Comparison of ENCODE assay signal across 1 cellular context in the genomic region with DNA sequence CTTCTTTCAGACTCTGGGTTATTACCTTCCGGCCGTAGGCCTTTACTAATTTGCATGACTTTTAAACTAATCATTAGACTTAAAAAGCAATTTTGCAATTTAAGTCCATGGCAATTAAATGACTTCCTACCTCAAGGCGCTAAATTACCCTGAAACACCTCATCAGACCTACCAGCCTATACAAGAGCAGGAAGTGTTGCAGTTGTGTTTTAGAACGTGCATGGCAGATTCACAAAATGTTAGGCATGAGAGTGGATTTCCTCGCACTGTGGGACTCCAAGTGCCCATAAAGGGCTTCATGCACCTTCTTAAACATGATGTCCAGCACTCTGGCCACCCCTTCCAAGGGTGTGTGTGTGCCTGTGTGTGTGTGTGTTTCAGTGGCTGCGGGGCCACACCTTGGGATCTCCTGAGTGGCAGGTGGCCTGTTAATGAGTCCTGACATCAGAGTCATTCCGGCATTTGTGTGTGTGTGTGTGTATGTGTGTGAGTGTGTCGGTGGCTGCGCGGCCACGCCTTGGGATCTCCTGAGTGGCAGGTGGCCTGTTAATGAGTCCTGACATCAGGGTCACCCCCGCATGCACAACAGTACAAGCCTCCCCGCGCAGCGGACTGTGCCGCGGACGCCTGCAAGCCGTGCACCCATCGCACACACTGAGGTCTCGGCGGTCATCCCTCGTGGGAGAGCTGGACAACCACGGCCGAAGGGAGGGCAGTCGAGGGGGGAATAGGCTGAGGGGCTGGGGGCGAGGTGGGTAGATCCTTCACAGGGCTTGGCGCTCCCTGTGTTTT.
TF ChIP-seq lines count a peak whose summit lies in the region.

No MANE protein-coding gene starts in this region.

TF ChIP-seq in GM23338, 12 proteins besides CTCF, POLR2A, EP300 and RAD21 (continued from another document):
- TF ChIP-seq, protein P1, sequence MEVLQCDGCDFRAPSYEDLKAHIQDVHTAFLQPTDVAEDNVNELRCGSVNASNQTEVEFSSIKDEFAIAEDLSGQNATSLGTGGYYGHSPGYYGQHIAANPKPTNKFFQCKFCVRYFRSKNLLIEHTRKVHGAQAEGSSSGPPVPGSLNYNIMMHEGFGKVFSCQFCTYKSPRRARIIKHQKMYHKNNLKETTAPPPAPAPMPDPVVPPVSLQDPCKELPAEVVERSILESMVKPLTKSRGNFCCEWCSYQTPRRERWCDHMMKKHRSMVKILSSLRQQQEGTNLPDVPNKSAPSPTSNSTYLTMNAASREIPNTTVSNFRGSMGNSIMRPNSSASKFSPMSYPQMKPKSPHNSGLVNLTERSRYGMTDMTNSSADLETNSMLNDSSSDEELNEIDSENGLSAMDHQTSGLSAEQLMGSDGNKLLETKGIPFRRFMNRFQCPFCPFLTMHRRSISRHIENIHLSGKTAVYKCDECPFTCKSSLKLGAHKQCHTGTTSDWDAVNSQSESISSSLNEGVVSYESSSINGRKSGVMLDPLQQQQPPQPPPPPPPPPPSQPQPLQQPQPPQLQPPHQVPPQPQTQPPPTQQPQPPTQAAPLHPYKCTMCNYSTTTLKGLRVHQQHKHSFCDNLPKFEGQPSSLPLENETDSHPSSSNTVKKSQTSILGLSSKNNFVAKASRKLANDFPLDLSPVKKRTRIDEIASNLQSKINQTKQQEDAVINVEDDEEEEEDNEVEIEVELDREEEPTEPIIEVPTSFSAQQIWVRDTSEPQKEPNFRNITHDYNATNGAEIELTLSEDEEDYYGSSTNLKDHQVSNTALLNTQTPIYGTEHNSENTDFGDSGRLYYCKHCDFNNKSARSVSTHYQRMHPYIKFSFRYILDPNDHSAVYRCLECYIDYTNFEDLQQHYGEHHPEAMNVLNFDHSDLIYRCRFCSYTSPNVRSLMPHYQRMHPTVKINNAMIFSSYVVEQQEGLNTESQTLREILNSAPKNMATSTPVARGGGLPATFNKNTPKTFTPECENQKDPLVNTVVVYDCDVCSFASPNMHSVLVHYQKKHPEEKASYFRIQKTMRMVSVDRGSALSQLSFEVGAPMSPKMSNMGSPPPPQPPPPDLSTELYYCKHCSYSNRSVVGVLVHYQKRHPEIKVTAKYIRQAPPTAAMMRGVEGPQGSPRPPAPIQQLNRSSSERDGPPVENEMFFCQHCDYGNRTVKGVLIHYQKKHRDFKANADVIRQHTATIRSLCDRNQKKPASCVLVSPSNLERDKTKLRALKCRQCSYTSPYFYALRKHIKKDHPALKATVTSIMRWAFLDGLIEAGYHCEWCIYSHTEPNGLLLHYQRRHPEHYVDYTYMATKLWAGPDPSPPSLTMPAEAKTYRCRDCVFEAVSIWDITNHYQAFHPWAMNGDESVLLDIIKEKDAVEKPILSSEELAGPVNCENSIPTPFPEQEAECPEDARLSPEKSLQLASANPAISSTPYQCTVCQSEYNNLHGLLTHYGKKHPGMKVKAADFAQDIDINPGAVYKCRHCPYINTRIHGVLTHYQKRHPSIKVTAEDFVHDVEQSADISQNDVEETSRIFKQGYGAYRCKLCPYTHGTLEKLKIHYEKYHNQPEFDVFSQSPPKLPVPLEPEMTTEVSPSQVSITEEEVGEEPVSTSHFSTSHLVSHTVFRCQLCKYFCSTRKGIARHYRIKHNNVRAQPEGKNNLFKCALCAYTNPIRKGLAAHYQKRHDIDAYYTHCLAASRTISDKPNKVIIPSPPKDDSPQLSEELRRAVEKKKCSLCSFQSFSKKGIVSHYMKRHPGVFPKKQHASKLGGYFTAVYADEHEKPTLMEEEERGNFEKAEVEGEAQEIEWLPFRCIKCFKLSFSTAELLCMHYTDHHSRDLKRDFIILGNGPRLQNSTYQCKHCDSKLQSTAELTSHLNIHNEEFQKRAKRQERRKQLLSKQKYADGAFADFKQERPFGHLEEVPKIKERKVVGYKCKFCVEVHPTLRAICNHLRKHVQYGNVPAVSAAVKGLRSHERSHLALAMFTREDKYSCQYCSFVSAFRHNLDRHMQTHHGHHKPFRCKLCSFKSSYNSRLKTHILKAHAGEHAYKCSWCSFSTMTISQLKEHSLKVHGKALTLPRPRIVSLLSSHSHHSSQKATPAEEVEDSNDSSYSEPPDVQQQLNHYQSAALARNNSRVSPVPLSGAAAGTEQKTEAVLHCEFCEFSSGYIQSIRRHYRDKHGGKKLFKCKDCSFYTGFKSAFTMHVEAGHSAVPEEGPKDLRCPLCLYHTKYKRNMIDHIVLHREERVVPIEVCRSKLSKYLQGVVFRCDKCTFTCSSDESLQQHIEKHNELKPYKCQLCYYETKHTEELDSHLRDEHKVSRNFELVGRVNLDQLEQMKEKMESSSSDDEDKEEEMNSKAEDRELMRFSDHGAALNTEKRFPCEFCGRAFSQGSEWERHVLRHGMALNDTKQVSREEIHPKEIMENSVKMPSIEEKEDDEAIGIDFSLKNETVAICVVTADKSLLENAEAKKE (CRISPR knock-in tag; IDR thresholded peaks at IDR 0.05) = no peak
- no peak for TF ChIP-seq EZH2phosphoT487 (IDR thresholded peaks at IDR 0.05; ENCODE audit: unreplicated experiment)
- TF ChIP-seq EZH2 (IDR thresholded peaks at IDR 0.05; ENCODE audit: low read depth, unreplicated experiment) = no peak
- TF ChIP-seq JUNB (IDR thresholded peaks at IDR 0.05; ENCODE audit: unreplicated experiment) = no peak
- no peak for TF ChIP-seq STAT1 (IDR thresholded peaks at IDR 0.05; ENCODE audit: unreplicated experiment)
- TF ChIP-seq, protein P2, sequence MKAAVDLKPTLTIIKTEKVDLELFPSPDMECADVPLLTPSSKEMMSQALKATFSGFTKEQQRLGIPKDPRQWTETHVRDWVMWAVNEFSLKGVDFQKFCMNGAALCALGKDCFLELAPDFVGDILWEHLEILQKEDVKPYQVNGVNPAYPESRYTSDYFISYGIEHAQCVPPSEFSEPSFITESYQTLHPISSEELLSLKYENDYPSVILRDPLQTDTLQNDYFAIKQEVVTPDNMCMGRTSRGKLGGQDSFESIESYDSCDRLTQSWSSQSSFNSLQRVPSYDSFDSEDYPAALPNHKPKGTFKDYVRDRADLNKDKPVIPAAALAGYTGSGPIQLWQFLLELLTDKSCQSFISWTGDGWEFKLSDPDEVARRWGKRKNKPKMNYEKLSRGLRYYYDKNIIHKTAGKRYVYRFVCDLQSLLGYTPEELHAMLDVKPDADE (IDR thresholded peaks at IDR 0.05) = no peak
- TF ChIP-seq CREB1 (CRISPR knock-in tag; IDR thresholded peaks at IDR 0.05; ENCODE audit: low read depth) = no peak
- TF ChIP-seq, protein P3, sequence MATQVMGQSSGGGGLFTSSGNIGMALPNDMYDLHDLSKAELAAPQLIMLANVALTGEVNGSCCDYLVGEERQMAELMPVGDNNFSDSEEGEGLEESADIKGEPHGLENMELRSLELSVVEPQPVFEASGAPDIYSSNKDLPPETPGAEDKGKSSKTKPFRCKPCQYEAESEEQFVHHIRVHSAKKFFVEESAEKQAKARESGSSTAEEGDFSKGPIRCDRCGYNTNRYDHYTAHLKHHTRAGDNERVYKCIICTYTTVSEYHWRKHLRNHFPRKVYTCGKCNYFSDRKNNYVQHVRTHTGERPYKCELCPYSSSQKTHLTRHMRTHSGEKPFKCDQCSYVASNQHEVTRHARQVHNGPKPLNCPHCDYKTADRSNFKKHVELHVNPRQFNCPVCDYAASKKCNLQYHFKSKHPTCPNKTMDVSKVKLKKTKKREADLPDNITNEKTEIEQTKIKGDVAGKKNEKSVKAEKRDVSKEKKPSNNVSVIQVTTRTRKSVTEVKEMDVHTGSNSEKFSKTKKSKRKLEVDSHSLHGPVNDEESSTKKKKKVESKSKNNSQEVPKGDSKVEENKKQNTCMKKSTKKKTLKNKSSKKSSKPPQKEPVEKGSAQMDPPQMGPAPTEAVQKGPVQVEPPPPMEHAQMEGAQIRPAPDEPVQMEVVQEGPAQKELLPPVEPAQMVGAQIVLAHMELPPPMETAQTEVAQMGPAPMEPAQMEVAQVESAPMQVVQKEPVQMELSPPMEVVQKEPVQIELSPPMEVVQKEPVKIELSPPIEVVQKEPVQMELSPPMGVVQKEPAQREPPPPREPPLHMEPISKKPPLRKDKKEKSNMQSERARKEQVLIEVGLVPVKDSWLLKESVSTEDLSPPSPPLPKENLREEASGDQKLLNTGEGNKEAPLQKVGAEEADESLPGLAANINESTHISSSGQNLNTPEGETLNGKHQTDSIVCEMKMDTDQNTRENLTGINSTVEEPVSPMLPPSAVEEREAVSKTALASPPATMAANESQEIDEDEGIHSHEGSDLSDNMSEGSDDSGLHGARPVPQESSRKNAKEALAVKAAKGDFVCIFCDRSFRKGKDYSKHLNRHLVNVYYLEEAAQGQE (IDR thresholded peaks at IDR 0.05; ENCODE audit: unreplicated experiment) = no peak
- TF ChIP-seq ZNF114 (CRISPR knock-in tag; IDR thresholded peaks at IDR 0.05) = no peak
- TF ChIP-seq POLR2AphosphoS5 (IDR thresholded peaks at IDR 0.05; ENCODE audit: low read depth) = no peak
- no peak for TF ChIP-seq ZNF331 (CRISPR knock-in tag; IDR thresholded peaks at IDR 0.05; ENCODE audit: low read depth)
